In genomic region chr12:123478762-123479161, GRCh38 we compare ENCODE assay signal across 12 cellular contexts.
DNase-seq lines count a peak whose midpoint lies in the region; ATAC-seq, FAIRE-seq and TF ChIP-seq lines count a peak whose summit lies in the region.
"Had no signal": no experiment of that assay in that cellular context is flagged by ENCODE, and none has a peak within 500 bp of the region (broad histone marks: within the 10 kb centered on the region; RNA-seq: fewer than 3 reads in every experiment).

No MANE protein-coding gene starts in this region.

- H3K4me3 Mint-ChIP-seq in stimulated activated memory B cell treated with anti-CD40 and anti-IgM and Interleukin-4, amounts not matched to agents 10 μg/mL and 1 μg/mL and 100 μg/mL, for 72 hours = no peak overlapping the region
- H3K4me3 Mint-ChIP-seq: activated naive CD8-positive, alpha-beta T cell treated with anti-CD3 and anti-CD28 coated beads, Interleukin-2, amount 10 ng/mL, durations not matched to agents 7 days and 5 days; neural progenitor cell had no signal

- no peaks in the 10 kb centered on the region for H3K9me3 Mint-ChIP-seq in stimulated activated memory B cell treated with anti-CD40 and anti-IgM and Interleukin-4, amounts not matched to agents 10 μg/mL and 1 μg/mL and 100 μg/mL, for 72 hours
- H3K9me3 Mint-ChIP-seq: activated naive CD8-positive, alpha-beta T cell treated with anti-CD3 and anti-CD28 coated beads, Interleukin-2, amount 10 ng/mL, durations not matched to agents 7 days and 5 days; neural progenitor cell had no signal

- H3K27ac ChIP-seq in cingulate gyrus (ENCODE audit: low read depth, low read length) = peak overlapping the region; percentile 100
- H3K27ac ChIP-seq: neural progenitor cell had no signal

- no peak for ATAC-seq in stimulated activated memory B cell treated with anti-CD40 and anti-IgM and Interleukin-4, amounts not matched to agents 10 μg/mL and 1 μg/mL and 100 μg/mL, for 72 hours

- peaks cover 20% of the 10 kb centered on the region for H3K36me3 Mint-ChIP-seq in stimulated activated memory B cell treated with anti-CD40 and anti-IgM and Interleukin-4, amounts not matched to agents 10 μg/mL and 1 μg/mL and 100 μg/mL, for 72 hours

- peak overlapping the region; percentile 70 for H3K27ac Mint-ChIP-seq in stimulated activated memory B cell treated with anti-CD40 and anti-IgM and Interleukin-4, amounts not matched to agents 10 μg/mL and 1 μg/mL and 100 μg/mL, for 72 hours
- H3K27ac Mint-ChIP-seq: activated naive CD8-positive, alpha-beta T cell treated with anti-CD3 and anti-CD28 coated beads, Interleukin-2, amount 10 ng/mL, durations not matched to agents 7 days and 5 days; neural progenitor cell had no signal

- no peaks in the 10 kb centered on the region for H3K27me3 Mint-ChIP-seq in stimulated activated memory B cell treated with anti-CD40 and anti-IgM and Interleukin-4, amounts not matched to agents 10 μg/mL and 1 μg/mL and 100 μg/mL, for 72 hours
- H3K27me3 Mint-ChIP-seq: activated naive CD8-positive, alpha-beta T cell treated with anti-CD3 and anti-CD28 coated beads, Interleukin-2, amount 10 ng/mL, durations not matched to agents 7 days and 5 days had no signal

- DNase-seq in H54 (ENCODE audit: insufficient read length, low spot score) (peak; percentile 74), inferior parietal cortex (ENCODE audit: extremely low spot score) (peak; percentile 76), GM19238 (ENCODE audit: insufficient read length, low spot score) (no peak), DMS153 (lab: John Stamatoyannopoulos, UW) (no peak), T-helper 1 cell (no peak)
- DNase-seq in stimulated activated CD4-positive, alpha-beta T cell treated with anti-CD3 and anti-CD28 coated beads, Interleukin-4, amount 100 ng/mL, for 1 hour = no peak
- DNase-seq: activated naive CD8-positive, alpha-beta T cell treated with anti-CD3 and anti-CD28 coated beads, Interleukin-2, amount 10 ng/mL, durations not matched to agents 7 days and 5 days; COR-L47; NCI-H1092 had no signal

- peaks cover 52% of the 10 kb centered on the region for H3K4me1 Mint-ChIP-seq in stimulated activated memory B cell treated with anti-CD40 and anti-IgM and Interleukin-4, amounts not matched to agents 10 μg/mL and 1 μg/mL and 100 μg/mL, for 72 hours
- H3K4me1 Mint-ChIP-seq: neural progenitor cell had no signal

- FAIRE-seq in H54 (lab: Jason Lieb, UNC) = peak; percentile 6

- TF ChIP-seq POLR2A in H54 (IDR thresholded peaks at IDR 0.05; ENCODE audit: low read depth, low read length) = no peak

Comparison
In these comparisons a context has a peak if more than half of its experiments do, and no peak if none do; other contexts are left out.
1. DNase-seq: peak in H54 (single experiment) and inferior parietal cortex (single experiment); none in stimulated activated CD4-positive, alpha-beta T cell treated with anti-CD3 and anti-CD28 coated beads, Interleukin-4, amount 100 ng/mL, for 1 hour (single experiment), GM19238 (single experiment), DMS153 (single experiment) and T-helper 1 cell (0 of 5).